Comparison of ENCODE assay signal across 8 cellular contexts in genomic region chr13:101520672-101521071, GRCh38.
A peak's percentile ranks its signal among the peaks of the same experiment; 100 is the strongest.
DNase-seq lines count a peak whose midpoint lies in the region; ATAC-seq lines count a peak whose summit lies in the region.

No MANE protein-coding gene starts in this region.

- peak; percentile 76 for ATAC-seq in GM19438 (IDR thresholded peaks at IDR 0.05; ENCODE audit: low read depth, unreplicated experiment)
- ATAC-seq in left colon, result no peak

- H2AFZ ChIP-seq in ACC112 (ENCODE audit: low read length, unreplicated experiment), result no peak overlapping the region

- H3K79me2 ChIP-seq in ACC112 (ENCODE audit: control insufficient read depth, insufficient read depth, low read length, unreplicated experiment), result peaks cover 40% of the 10 kb centered on the region

- peak overlapping the region; percentile 64 for H3K27ac ChIP-seq in ACC112 (ENCODE audit: low read depth, low read length)

- no peaks in the 10 kb centered on the region for H3K27me3 ChIP-seq in ACC112 (ENCODE audit: insufficient read depth, low read length)

- no peak overlapping the region for H3K4me3 ChIP-seq in ACC112 (ENCODE audit: low read depth, low read length)

- DNase-seq in M059J (ENCODE audit: low read depth), result peak; percentile 86
- DNase-seq in dermis blood vessel endothelial cell, result peak; percentile 70
- no peak for DNase-seq in pons (ENCODE audit: low spot score)
- no peak for DNase-seq in left colon
- no peak for DNase-seq in NAMALWA (ENCODE audit: low spot score)
- no peak for DNase-seq in medulla oblongata (ENCODE audit: extremely low spot score)

- intact Hi-C loops in left colon (cut with DNase I, micrococcal nuclease), result no loop called here

- H3K4me1 ChIP-seq in ACC112 (ENCODE audit: control insufficient read depth, insufficient read depth, low read length, unreplicated experiment), result peaks cover 46% of the 10 kb centered on the region

- no peaks in the 10 kb centered on the region for H3K36me3 ChIP-seq in ACC112 (ENCODE audit: insufficient read depth, low read length)

Comparison
In these comparisons a context has a peak if more than half of its experiments do, and no peak if none do; other contexts are left out.
1. DNase-seq: peak in M059J (single experiment) and dermis blood vessel endothelial cell (single experiment); none in pons (single experiment), left colon (0 of 2), NAMALWA (single experiment) and medulla oblongata (single experiment).